Comparison of ENCODE assay signal across 1 cellular context in the genomic region with DNA sequence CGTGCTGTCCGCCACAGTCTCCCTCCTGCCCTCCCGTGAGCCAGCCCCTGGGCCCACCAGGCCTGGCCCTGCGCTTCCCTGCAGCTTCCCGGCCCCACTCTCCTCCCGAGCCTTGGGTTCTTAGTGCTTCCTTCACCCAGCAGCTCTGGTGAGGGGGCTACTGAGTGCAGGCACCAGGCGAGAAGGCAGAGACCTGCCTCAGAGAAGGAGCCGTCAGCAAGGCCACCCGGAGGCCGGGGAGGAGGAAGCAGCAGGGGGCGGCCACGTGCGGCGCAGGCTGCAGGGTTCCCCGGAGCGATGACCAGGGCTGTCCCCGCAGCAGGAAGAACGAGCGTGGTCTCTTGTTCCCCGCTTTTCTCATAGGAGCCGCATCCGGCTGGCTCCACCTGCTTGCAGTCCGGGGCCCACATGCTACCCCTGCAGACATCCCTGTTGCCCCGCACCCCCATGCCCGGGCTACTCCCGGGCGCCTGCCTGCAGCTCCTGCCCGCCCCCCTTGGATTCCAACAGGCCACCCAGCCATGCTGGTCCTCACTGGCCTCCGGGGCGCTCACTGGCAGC.
A peak's percentile ranks its signal among the peaks of the same experiment; 100 is the strongest.
TF ChIP-seq lines count a peak whose summit lies in the region.

No MANE protein-coding gene starts in this region.

TF ChIP-seq in HepG2, 621 proteins besides CTCF, POLR2A, EP300 and RAD21 (continued from another document and continues in another):
- TF ChIP-seq, protein P1, sequence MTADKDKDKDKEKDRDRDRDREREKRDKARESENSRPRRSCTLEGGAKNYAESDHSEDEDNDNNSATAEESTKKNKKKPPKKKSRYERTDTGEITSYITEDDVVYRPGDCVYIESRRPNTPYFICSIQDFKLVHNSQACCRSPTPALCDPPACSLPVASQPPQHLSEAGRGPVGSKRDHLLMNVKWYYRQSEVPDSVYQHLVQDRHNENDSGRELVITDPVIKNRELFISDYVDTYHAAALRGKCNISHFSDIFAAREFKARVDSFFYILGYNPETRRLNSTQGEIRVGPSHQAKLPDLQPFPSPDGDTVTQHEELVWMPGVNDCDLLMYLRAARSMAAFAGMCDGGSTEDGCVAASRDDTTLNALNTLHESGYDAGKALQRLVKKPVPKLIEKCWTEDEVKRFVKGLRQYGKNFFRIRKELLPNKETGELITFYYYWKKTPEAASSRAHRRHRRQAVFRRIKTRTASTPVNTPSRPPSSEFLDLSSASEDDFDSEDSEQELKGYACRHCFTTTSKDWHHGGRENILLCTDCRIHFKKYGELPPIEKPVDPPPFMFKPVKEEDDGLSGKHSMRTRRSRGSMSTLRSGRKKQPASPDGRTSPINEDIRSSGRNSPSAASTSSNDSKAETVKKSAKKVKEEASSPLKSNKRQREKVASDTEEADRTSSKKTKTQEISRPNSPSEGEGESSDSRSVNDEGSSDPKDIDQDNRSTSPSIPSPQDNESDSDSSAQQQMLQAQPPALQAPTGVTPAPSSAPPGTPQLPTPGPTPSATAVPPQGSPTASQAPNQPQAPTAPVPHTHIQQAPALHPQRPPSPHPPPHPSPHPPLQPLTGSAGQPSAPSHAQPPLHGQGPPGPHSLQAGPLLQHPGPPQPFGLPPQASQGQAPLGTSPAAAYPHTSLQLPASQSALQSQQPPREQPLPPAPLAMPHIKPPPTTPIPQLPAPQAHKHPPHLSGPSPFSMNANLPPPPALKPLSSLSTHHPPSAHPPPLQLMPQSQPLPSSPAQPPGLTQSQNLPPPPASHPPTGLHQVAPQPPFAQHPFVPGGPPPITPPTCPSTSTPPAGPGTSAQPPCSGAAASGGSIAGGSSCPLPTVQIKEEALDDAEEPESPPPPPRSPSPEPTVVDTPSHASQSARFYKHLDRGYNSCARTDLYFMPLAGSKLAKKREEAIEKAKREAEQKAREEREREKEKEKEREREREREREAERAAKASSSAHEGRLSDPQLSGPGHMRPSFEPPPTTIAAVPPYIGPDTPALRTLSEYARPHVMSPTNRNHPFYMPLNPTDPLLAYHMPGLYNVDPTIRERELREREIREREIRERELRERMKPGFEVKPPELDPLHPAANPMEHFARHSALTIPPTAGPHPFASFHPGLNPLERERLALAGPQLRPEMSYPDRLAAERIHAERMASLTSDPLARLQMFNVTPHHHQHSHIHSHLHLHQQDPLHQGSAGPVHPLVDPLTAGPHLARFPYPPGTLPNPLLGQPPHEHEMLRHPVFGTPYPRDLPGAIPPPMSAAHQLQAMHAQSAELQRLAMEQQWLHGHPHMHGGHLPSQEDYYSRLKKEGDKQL (CRISPR knock-in tag; IDR thresholded peaks at IDR 0.05; ENCODE audit: low read depth): no peak
- TF ChIP-seq, protein P2, sequence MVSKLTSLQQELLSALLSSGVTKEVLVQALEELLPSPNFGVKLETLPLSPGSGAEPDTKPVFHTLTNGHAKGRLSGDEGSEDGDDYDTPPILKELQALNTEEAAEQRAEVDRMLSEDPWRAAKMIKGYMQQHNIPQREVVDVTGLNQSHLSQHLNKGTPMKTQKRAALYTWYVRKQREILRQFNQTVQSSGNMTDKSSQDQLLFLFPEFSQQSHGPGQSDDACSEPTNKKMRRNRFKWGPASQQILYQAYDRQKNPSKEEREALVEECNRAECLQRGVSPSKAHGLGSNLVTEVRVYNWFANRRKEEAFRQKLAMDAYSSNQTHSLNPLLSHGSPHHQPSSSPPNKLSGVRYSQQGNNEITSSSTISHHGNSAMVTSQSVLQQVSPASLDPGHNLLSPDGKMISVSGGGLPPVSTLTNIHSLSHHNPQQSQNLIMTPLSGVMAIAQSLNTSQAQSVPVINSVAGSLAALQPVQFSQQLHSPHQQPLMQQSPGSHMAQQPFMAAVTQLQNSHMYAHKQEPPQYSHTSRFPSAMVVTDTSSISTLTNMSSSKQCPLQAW (CRISPR knock-in tag; IDR thresholded peaks at IDR 0.05): no peak
- TF ChIP-seq TMF1 (CRISPR knock-in tag; IDR thresholded peaks at IDR 0.05; ENCODE audit: low read depth): 0 out of 2 replicates have a peak, but pooled peaks have one; percentile 47
- TF ChIP-seq CBX5 (CRISPR knock-in tag; IDR thresholded peaks at IDR 0.05; ENCODE audit: borderline replicate concordance): peak; percentile 69; the same call in 1 of the 2 replicates
- TF ChIP-seq, protein P3, sequence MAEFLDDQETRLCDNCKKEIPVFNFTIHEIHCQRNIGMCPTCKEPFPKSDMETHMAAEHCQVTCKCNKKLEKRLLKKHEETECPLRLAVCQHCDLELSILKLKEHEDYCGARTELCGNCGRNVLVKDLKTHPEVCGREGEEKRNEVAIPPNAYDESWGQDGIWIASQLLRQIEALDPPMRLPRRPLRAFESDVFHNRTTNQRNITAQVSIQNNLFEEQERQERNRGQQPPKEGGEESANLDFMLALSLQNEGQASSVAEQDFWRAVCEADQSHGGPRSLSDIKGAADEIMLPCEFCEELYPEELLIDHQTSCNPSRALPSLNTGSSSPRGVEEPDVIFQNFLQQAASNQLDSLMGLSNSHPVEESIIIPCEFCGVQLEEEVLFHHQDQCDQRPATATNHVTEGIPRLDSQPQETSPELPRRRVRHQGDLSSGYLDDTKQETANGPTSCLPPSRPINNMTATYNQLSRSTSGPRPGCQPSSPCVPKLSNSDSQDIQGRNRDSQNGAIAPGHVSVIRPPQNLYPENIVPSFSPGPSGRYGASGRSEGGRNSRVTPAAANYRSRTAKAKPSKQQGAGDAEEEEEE (CRISPR knock-in tag; IDR thresholded peaks at IDR 0.05; ENCODE audit: borderline replicate concordance): no peak
- TF ChIP-seq MED1 (CRISPR knock-in tag; IDR thresholded peaks at IDR 0.05): peak; percentile 52
- peak; percentile 82; the same call in 1 of the 2 replicates for TF ChIP-seq MXD4 (CRISPR knock-in tag; IDR thresholded peaks at IDR 0.05)
- TF ChIP-seq ZNF879 (CRISPR knock-in tag; IDR thresholded peaks at IDR 0.05): no peak; the same call in 1 of the 2 replicates
- TF ChIP-seq, protein P4, sequence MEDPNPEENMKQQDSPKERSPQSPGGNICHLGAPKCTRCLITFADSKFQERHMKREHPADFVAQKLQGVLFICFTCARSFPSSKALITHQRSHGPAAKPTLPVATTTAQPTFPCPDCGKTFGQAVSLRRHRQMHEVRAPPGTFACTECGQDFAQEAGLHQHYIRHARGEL (CRISPR knock-in tag; IDR thresholded peaks at IDR 0.05): no peak
- peak; percentile 50; the same call in 1 of the 2 replicates for TF ChIP-seq XBP1 (CRISPR knock-in tag; IDR thresholded peaks at IDR 0.05)
- TF ChIP-seq, protein P5, sequence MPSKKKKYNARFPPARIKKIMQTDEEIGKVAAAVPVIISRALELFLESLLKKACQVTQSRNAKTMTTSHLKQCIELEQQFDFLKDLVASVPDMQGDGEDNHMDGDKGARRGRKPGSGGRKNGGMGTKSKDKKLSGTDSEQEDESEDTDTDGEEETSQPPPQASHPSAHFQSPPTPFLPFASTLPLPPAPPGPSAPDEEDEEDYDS (CRISPR knock-in tag; IDR thresholded peaks at IDR 0.05): no peak
- TF ChIP-seq ZFP82 (CRISPR knock-in tag; IDR thresholded peaks at IDR 0.05; ENCODE audit: borderline replicate concordance): peak; percentile 31; the same call in 1 of the 2 replicates
- TF ChIP-seq SMARCE1 (IDR thresholded peaks at IDR 0.05; ENCODE audit: borderline replicate concordance): no peak
- TF ChIP-seq ZNF615 (CRISPR knock-in tag; IDR thresholded peaks at IDR 0.05; ENCODE audit: borderline replicate concordance): no peak
- TF ChIP-seq, protein P6, sequence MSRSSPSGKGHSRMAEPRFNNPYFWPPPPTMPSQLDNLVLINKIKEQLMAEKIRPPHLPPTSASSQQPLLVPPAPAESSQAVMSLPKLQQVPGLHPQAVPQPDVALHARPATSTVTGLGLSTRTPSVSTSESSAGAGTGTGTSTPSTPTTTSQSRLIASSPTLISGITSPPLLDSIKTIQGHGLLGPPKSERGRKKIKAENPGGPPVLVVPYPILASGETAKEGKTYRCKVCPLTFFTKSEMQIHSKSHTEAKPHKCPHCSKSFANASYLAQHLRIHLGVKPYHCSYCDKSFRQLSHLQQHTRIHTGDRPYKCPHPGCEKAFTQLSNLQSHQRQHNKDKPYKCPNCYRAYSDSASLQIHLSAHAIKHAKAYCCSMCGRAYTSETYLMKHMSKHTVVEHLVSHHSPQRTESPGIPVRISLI (CRISPR knock-in tag; IDR thresholded peaks at IDR 0.05; ENCODE audit: borderline replicate concordance): peak; percentile 60; the same call in 1 of the 2 replicates
- peak; percentile 63 for TF ChIP-seq KDM2A (CRISPR knock-in tag; IDR thresholded peaks at IDR 0.05; ENCODE audit: borderline replicate concordance, low read depth)
- TF ChIP-seq ZKSCAN8 (CRISPR knock-in tag; IDR thresholded peaks at IDR 0.05; ENCODE audit: borderline replicate concordance): no peak
- 0 out of 2 replicates have a peak, but pooled peaks have one; percentile 33 for TF ChIP-seq ZNF468 (CRISPR knock-in tag; IDR thresholded peaks at IDR 0.05)
- TF ChIP-seq MBNL3 (CRISPR knock-in tag; conservative IDR thresholded peaks at IDR 0.05): no peak
- no peak for TF ChIP-seq ZNF839 (CRISPR knock-in tag; IDR thresholded peaks at IDR 0.05; ENCODE audit: borderline replicate concordance)
- no peak for TF ChIP-seq ZNF382 (CRISPR knock-in tag; IDR thresholded peaks at IDR 0.05; ENCODE audit: borderline replicate concordance)
- TF ChIP-seq, protein P7, sequence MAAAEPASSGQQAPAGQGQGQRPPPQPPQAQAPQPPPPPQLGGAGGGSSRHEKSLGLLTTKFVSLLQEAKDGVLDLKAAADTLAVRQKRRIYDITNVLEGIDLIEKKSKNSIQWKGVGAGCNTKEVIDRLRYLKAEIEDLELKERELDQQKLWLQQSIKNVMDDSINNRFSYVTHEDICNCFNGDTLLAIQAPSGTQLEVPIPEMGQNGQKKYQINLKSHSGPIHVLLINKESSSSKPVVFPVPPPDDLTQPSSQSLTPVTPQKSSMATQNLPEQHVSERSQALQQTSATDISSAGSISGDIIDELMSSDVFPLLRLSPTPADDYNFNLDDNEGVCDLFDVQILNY (CRISPR knock-in tag; conservative IDR thresholded peaks at IDR 0.05): no peak
- TF ChIP-seq TEAD2 (CRISPR knock-in tag; IDR thresholded peaks at IDR 0.05): peak; percentile 95
- no peak for TF ChIP-seq JUND (CRISPR knock-in tag; IDR thresholded peaks at IDR 0.05)
- TF ChIP-seq POLR2AphosphoS5 (IDR thresholded peaks at IDR 0.05; ENCODE audit: low read depth, low read length): no peak
- TF ChIP-seq, protein P8, sequence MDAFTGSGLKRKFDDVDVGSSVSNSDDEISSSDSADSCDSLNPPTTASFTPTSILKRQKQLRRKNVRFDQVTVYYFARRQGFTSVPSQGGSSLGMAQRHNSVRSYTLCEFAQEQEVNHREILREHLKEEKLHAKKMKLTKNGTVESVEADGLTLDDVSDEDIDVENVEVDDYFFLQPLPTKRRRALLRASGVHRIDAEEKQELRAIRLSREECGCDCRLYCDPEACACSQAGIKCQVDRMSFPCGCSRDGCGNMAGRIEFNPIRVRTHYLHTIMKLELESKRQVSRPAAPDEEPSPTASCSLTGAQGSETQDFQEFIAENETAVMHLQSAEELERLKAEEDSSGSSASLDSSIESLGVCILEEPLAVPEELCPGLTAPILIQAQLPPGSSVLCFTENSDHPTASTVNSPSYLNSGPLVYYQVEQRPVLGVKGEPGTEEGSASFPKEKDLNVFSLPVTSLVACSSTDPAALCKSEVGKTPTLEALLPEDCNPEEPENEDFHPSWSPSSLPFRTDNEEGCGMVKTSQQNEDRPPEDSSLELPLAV (CRISPR knock-in tag; conservative IDR thresholded peaks at IDR 0.05; ENCODE audit: low read depth): no peak
- TF ChIP-seq ZNF44 (CRISPR knock-in tag; IDR thresholded peaks at IDR 0.05): 0 out of 2 replicates have a peak, but pooled peaks have one; percentile 55
- TF ChIP-seq ARHGAP35 (CRISPR knock-in tag; IDR thresholded peaks at IDR 0.05; ENCODE audit: borderline replicate concordance): peak; percentile 34; the same call in 1 of the 2 replicates
- TF ChIP-seq ESRRA (CRISPR knock-in tag; IDR thresholded peaks at IDR 0.05; ENCODE audit: low read depth): peak; percentile 46; the same call in 1 of the 2 replicates
- TF ChIP-seq MYNN (CRISPR knock-in tag; IDR thresholded peaks at IDR 0.05; ENCODE audit: low read depth): no peak
- peak; percentile 32; the same call in 1 of the 2 replicates for TF ChIP-seq KLF12 (CRISPR knock-in tag; IDR thresholded peaks at IDR 0.05; ENCODE audit: borderline replicate concordance)
- no peak for TF ChIP-seq PCBP1 (IDR thresholded peaks at IDR 0.05; ENCODE audit: borderline replicate concordance, low read depth, low read length)
- TF ChIP-seq, protein P9, sequence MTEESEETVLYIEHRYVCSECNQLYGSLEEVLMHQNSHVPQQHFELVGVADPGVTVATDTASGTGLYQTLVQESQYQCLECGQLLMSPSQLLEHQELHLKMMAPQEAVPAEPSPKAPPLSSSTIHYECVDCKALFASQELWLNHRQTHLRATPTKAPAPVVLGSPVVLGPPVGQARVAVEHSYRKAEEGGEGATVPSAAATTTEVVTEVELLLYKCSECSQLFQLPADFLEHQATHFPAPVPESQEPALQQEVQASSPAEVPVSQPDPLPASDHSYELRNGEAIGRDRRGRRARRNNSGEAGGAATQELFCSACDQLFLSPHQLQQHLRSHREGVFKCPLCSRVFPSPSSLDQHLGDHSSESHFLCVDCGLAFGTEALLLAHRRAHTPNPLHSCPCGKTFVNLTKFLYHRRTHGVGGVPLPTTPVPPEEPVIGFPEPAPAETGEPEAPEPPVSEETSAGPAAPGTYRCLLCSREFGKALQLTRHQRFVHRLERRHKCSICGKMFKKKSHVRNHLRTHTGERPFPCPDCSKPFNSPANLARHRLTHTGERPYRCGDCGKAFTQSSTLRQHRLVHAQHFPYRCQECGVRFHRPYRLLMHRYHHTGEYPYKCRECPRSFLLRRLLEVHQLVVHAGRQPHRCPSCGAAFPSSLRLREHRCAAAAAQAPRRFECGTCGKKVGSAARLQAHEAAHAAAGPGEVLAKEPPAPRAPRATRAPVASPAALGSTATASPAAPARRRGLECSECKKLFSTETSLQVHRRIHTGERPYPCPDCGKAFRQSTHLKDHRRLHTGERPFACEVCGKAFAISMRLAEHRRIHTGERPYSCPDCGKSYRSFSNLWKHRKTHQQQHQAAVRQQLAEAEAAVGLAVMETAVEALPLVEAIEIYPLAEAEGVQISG (CRISPR knock-in tag; IDR thresholded peaks at IDR 0.05): peak; percentile 85
- peak; percentile 91; the same call in 1 of the 2 replicates for TF ChIP-seq ZNF761 (CRISPR knock-in tag; conservative IDR thresholded peaks at IDR 0.05)
- TF ChIP-seq ADNP (CRISPR knock-in tag; IDR thresholded peaks at IDR 0.05): no peak
- TF ChIP-seq KLF11 (CRISPR knock-in tag; IDR thresholded peaks at IDR 0.05): no peak
- TF ChIP-seq ZNF317 (CRISPR knock-in tag; IDR thresholded peaks at IDR 0.05): no peak
- peak; percentile 43; the same call in 1 of the 2 replicates for TF ChIP-seq ZNF878 (CRISPR knock-in tag; IDR thresholded peaks at IDR 0.05)
- TF ChIP-seq, protein P10, sequence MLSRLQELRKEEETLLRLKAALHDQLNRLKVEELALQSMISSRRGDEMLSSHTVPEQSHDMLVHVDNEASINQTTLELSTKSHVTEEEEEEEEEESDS (CRISPR knock-in tag; IDR thresholded peaks at IDR 0.05; ENCODE audit: borderline replicate concordance): 0 out of 2 replicates have a peak, but pooled peaks have one; percentile 34
- no peak for TF ChIP-seq ZNF674 (CRISPR knock-in tag; IDR thresholded peaks at IDR 0.05; ENCODE audit: low read depth)
- TF ChIP-seq POLR2AphosphoS2 (IDR thresholded peaks at IDR 0.05; ENCODE audit: low read depth, low read length): no peak
- TF ChIP-seq ZKSCAN1 (IDR thresholded peaks at IDR 0.05; ENCODE audit: low read length): no peak
- peak; percentile 94 for TF ChIP-seq ZNF605 (CRISPR knock-in tag; IDR thresholded peaks at IDR 0.05)
- 0 out of 2 replicates have a peak, but pooled peaks have one; percentile 26 for TF ChIP-seq ZBTB3 (CRISPR knock-in tag; IDR thresholded peaks at IDR 0.05; ENCODE audit: borderline replicate concordance, low read depth)
